11 cellular contexts compared by ENCODE assay signal in the genomic region with DNA sequence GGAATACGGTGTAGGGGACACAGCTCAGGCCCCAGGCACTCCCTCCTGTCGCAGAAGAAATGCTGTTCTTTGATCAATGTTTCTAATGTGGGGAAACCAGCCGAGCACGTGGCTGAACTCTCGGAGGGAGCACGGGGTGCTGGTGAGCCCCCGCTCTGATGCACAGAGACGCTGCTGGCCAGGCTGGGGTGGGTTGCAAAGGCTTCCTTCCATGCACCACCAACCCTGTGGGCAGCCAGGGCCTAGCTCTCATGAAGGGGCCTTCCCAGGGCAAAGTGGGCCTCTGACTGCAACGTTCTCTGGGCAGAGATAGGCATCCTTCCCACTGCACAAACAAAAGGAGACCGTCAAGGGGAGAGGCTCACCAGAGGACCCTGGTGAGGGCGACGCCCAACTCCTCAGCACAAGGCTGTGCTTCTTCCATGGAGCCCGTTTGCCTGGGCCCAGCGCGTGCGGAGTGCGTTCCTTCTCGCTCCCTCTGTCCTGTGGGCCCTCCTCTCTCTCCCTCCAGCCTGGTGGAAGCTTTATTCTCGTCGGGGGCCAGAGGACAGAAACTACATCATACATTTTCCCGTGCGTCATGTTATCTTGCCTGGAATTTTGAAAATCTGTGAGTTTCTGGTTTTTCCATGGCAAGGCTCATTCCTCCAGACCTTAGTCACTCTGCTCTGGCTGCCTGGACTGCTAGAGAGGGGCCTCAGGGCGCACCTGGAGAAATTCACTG.
DNase-seq lines count a peak whose midpoint lies in the region; ATAC-seq, FAIRE-seq and TF ChIP-seq lines count a peak whose summit lies in the region.
"Had no signal": no experiment of that assay in that cellular context is flagged by ENCODE, and none has a peak within 500 bp of the region (broad histone marks: within the 10 kb centered on the region; RNA-seq: fewer than 3 reads in every experiment).

No MANE protein-coding gene starts in this region.

- H3K36me3 ChIP-seq in gastrocnemius medialis: no peaks in the 10 kb centered on the region

- ATAC-seq in gastrocnemius medialis (no peak), GM19035 (IDR thresholded peaks at IDR 0.05; ENCODE audit: unreplicated experiment) (no peak)

- H3K9me3 ChIP-seq in gastrocnemius medialis: no peaks in the 10 kb centered on the region

- H3K27ac ChIP-seq in gastrocnemius medialis: peak overlapping the region; percentile 95 to 99 (median 96)

- peaks cover 0 to 7% (median 0%) of the 10 kb centered on the region in 3 donors for H3K27me3 Mint-ChIP-seq in CD14-positive monocyte (ENCODE audit: low read depth in 3 of 3)
- H3K27me3 Mint-ChIP-seq: activated B cell treated with CpG ODN at 0.5 μM for 24 hours had no signal

- DNase-seq in CD14-positive monocyte (ENCODE audit: low spot score): no peak
- DNase-seq in amniotic epithelial cell (ENCODE audit: low read depth): peak; percentile 94
- DNase-seq in iris pigment epithelial cell (ENCODE audit: low read depth): peak; percentile 76
- DNase-seq in gastrocnemius medialis: no peak
- DNase-seq in NCI-H1930 (lab: John Stamatoyannopoulos, UW): no peak
- no peak for DNase-seq in GM19240 (ENCODE audit: insufficient read length, low spot score)
- no peak for DNase-seq in GM12891 (ENCODE audit: insufficient read length, low spot score)
- DNase-seq: activated B cell treated with CpG ODN at 0.5 μM for 24 hours, cortex of kidney, NCI-H2029 treated with DMSO at 0.1 percent for 48 hours had no signal

- H3K36me3 Mint-ChIP-seq in CD14-positive monocyte: peaks cover 5 to 8% of the 10 kb centered on the region in 2 donors

- H3K4me3 Mint-ChIP-seq in CD14-positive monocyte: no peak overlapping the region
- H3K4me3 Mint-ChIP-seq: activated B cell treated with CpG ODN at 0.5 μM for 24 hours had no signal

- peaks cover 23 to 40% of the 10 kb centered on the region in 2 donors for H3K4me1 ChIP-seq in gastrocnemius medialis

- H3K4me3 ChIP-seq in gastrocnemius medialis: no peak overlapping the region

- no peak for FAIRE-seq in GM12891 (lab: Jason Lieb, UNC)

- peaks cover 0 to 12% (median 10%) of the 10 kb centered on the region in 7 donors for H3K9me3 Mint-ChIP-seq in CD14-positive monocyte
- H3K9me3 Mint-ChIP-seq: activated B cell treated with CpG ODN at 0.5 μM for 24 hours had no signal

- TF ChIP-seq POLR2A in gastrocnemius medialis (IDR thresholded peaks at IDR 0.05) (no peak), GM12891 (IDR thresholded peaks at IDR 0.05; ENCODE audit: low read depth, low read length) (no peak)

- intact Hi-C loops in CD14-positive monocyte (cut with micrococcal nuclease): no loop called here
- intact Hi-C loops in gastrocnemius medialis (cut with DNase I; ENCODE audit: low total_unique reads): no loop called here

- TF ChIP-seq CTCF in CD14-positive monocyte (IDR thresholded peaks at IDR 0.05) (no peak), gastrocnemius medialis (IDR thresholded peaks at IDR 0.05 in 4 of 5, conservative IDR thresholded peaks at IDR 0.05 in 1 of 5) (no peak)

- peaks cover 78% of the 10 kb centered on the region for H3K4me1 Mint-ChIP-seq in CD14-positive monocyte

- peak overlapping the region; percentile 1 to 97 (median 77) for H3K27ac Mint-ChIP-seq in CD14-positive monocyte
- H3K27ac Mint-ChIP-seq: activated B cell treated with CpG ODN at 0.5 μM for 24 hours had no signal

- in situ Hi-C loops in gastrocnemius medialis (cut with MboI; ENCODE audit: low sequenced_read_pairs in 4 of 4): loop anchor here in 2 of 4 donors (25.0 kb wide), 2 partner anchors 139 to 439 kb away; no protein-coding TSS in a partner anchor

- H3K27me3 ChIP-seq in gastrocnemius medialis: no peaks in the 10 kb centered on the region

TF ChIP-seq in GM12891, 5 proteins besides CTCF, POLR2A, EP300 and RAD21:
- TF ChIP-seq SPI1 (IDR thresholded peaks at IDR 0.05; ENCODE audit: low read depth, low read length) (no peak), PAX5 (IDR thresholded peaks at IDR 0.05; ENCODE audit: insufficient read depth, low read length, severe bottlenecking) (no peak), POLR2AphosphoS5 (IDR thresholded peaks at IDR 0.05; ENCODE audit: low read depth, low read length) (no peak), POU2F2 (IDR thresholded peaks at IDR 0.05; ENCODE audit: low read depth, low read length) (no peak), TAF1 (IDR thresholded peaks at IDR 0.05; ENCODE audit: low read depth, low read length) (no peak)

Comparison
In these comparisons a context has a peak if more than half of its experiments do, and no peak if none do; other contexts are left out.
1. DNase-seq: peak in amniotic epithelial cell (single experiment) and iris pigment epithelial cell (single experiment); none in CD14-positive monocyte (single experiment), gastrocnemius medialis (0 of 2), NCI-H1930 (0 of 2), GM19240 (single experiment) and GM12891 (single experiment).